Comparison of ENCODE assay signal across 12 cellular contexts in the genomic region with DNA sequence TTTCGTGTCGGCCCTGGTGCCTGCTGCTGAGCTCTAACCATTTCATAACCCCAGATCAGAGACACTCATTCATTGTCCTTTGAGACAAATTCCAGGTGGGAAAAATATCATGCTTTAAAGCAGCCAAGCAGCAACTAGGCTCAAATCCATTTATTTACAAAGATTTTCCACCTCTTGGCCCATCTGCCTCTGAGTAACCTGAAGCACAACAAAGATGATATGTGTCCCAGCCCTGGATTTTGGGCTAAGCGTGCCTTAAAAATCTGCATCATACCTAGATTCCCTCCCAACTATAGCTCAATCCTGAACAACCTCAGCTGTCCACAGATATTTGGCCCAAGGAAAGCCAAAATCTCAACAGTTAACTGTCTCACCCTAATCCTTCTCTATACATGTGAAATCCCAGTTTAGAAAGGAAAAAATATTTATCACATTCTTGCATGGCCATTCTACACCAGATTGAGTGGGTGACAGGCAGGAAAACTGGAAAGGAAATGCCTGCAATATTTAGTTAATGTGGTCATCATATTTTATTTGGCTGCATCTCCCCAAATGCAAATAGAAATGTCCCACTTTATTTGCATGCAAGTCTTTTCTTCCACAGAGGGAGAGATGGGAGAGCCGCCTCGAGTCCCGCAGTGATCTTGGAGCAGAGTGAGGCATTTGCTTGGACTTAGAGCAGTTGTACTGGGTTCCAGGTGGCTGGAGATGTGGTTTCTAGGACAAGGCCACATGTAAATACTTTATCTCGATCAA.
DNase-seq lines count a peak whose midpoint lies in the region; ATAC-seq and TF ChIP-seq lines count a peak whose summit lies in the region.
"Had no signal": no experiment of that assay in that cellular context is flagged by ENCODE, and none has a peak within 500 bp of the region (broad histone marks: within the 10 kb centered on the region; RNA-seq: fewer than 3 reads in every experiment).

No MANE protein-coding gene starts in this region.

- H3K9ac ChIP-seq in IMR-90 (ENCODE audit: low read depth, low read length), result peak overlapping the region; percentile 36; the same call in 1 of the 2 replicates

- H3K23ac ChIP-seq in IMR-90 (ENCODE audit: low read depth, low read length), result peak overlapping the region; percentile 94

- peak overlapping the region; percentile 90 for H3K27ac ChIP-seq in IMR-90 (ENCODE audit: insufficient read depth, low read length)

- H2AFZ ChIP-seq in IMR-90 (replicated peaks; ENCODE audit: low read length, poor library complexity), result no peak overlapping the region

- TF ChIP-seq RAD21 in IMR-90 (IDR thresholded peaks at IDR 0.05; ENCODE audit: low read length), result no peak

- H3K4me2 ChIP-seq in IMR-90 (ENCODE audit: low read depth, low read length), result peak overlapping the region; percentile 8; the same call in 1 of the 2 replicates

- no CpG with 5 or more reads among the region's 7 CpGs for WGBS in IMR-90 (ENCODE audit: extremely low coverage in 2 of 2, insufficient read length in 1 of 2), 2 experiments

- H2BK5ac ChIP-seq in IMR-90 (ENCODE audit: low read depth, low read length, poor library complexity, severe bottlenecking), result peak overlapping the region; percentile 92

- peak overlapping the region; percentile 90 for H3K56ac ChIP-seq in IMR-90 (ENCODE audit: extremely low read depth, insufficient read depth, low read length)

- intact Hi-C loops in IMR-90 (cut with micrococcal nuclease), result loop anchor here (1.0 kb wide), 1 partner anchor 279 kb away; the partner anchor contains the start of gene MAMLD1

- peak overlapping the region; percentile 87 for H3K4ac ChIP-seq in IMR-90 (ENCODE audit: low read depth, low read length)

- BruUV-seq in IMR-90 (replicated peaks; lab: Mats Ljungman, UMichigan), result no TSS peak

- H4K91ac ChIP-seq in IMR-90 (ENCODE audit: insufficient read depth, low read depth, low read length), result peak overlapping the region; percentile 92

- peak overlapping the region; percentile 98; the same call in 1 of the 3 replicates for H2BK15ac ChIP-seq in IMR-90 (ENCODE audit: low read depth, low read length)

- H3K18ac ChIP-seq in IMR-90 (ENCODE audit: low read depth, low read length), result peak overlapping the region; percentile 98

- H3K27me3 ChIP-seq in IMR-90 (ENCODE audit: control insufficient read depth, insufficient read depth, low read length), result no peaks in the 10 kb centered on the region

- POLR2A ChIA-PET in IMR-90 (lab: Charles Lee; ENCODE audit: unreplicated experiment), result no interaction called here

- H2BK120ac ChIP-seq in IMR-90 (ENCODE audit: low read depth, low read length), result peak overlapping the region; percentile 92

- in situ Hi-C loops in IMR-90 (cut with MboI; ENCODE audit: low sequenced_read_pairs), result no loop called here
- in situ Hi-C loops in astrocyte of the spinal cord (cut with HindIII; ENCODE audit: low sequenced_read_pairs), result no loop called here

- H3K9me1 ChIP-seq in IMR-90 (ENCODE audit: insufficient read depth, low read length), result peaks cover 9% of the 10 kb centered on the region; the same call in 1 of the 2 replicates

- peak overlapping the region; percentile 95 for H2BK20ac ChIP-seq in IMR-90 (ENCODE audit: low read depth, low read length)

- TF ChIP-seq CTCF in IMR-90 (conservative IDR thresholded peaks at IDR 0.05; ENCODE audit: low read depth, low read length) (no peak), astrocyte of the spinal cord (IDR thresholded peaks at IDR 0.05; ENCODE audit: low read depth, low read length) (no peak)

- H2AK9ac ChIP-seq in IMR-90 (replicated peaks; ENCODE audit: low read depth, low read length, poor library complexity), result peak overlapping the region; percentile 7

- H3K79me1 ChIP-seq in IMR-90 (ENCODE audit: low read depth in 1 of 2, low read length in 2 of 2), result no peaks in the 10 kb centered on the region

- peak; percentile 45 for DNase-seq in AG08395 (ENCODE audit: low spot score)
- DNase-seq in IMR-90, result peak; percentile 77
- peak; percentile 66 for DNase-seq in astrocyte of the spinal cord (ENCODE audit: low read depth, low spot score)
- peak; percentile 3 for DNase-seq in left kidney (ENCODE audit: low read depth, low spot score)
- no peak for DNase-seq in pons (ENCODE audit: low spot score)
- DNase-seq in SHP77 treated with DMSO at 0.1 percent for 48 hours (lab: John Stamatoyannopoulos, UW), result no peak
- DNase-seq: Calu3, NCI-H1048, posterior cingulate gyrus, T1000 had no signal

- H4K5ac ChIP-seq in IMR-90 (ENCODE audit: low read depth, low read length), result peak overlapping the region; percentile 98

- CTCF ChIA-PET in IMR-90 (lab: Yijun Ruan, JAX), result interaction anchor here (0.6 kb wide), 1 partner anchor 663 kb away, joined by 3 read pairs; no protein-coding TSS in a partner anchor

- H3K36me3 ChIP-seq in IMR-90 (ENCODE audit: control insufficient read depth, insufficient read depth, low read length), result no peaks in the 10 kb centered on the region

- ATAC-seq in IMR-90 (ENCODE audit: low read depth) (peak; percentile 72), HG03442 (IDR thresholded peaks at IDR 0.05; ENCODE audit: unreplicated experiment) (no peak), GM18498 (IDR thresholded peaks at IDR 0.05; ENCODE audit: unreplicated experiment) (no peak)

- no peak overlapping the region for H3K4me3 ChIP-seq in IMR-90 (ENCODE audit: insufficient read depth, low read depth, low read length)
- no peak overlapping the region for H3K4me3 ChIP-seq in astrocyte of the spinal cord (ENCODE audit: low read depth, low read length)

- H3K14ac ChIP-seq in IMR-90 (replicated peaks; ENCODE audit: low read depth, low read length), result peak overlapping the region; percentile 90

- peak overlapping the region; percentile 85 for H2AK5ac ChIP-seq in IMR-90 (ENCODE audit: low read depth, low read length)

- peak overlapping the region; percentile 93 to 98 for H4K8ac ChIP-seq in IMR-90 (ENCODE audit: low read depth in 2 of 2, low read length in 2 of 2)

- H3K9me3 ChIP-seq in IMR-90 (ENCODE audit: control insufficient read depth, insufficient read depth, low read length), result no peaks in the 10 kb centered on the region

- dilution Hi-C loops in IMR-90 (cut with HindIII; ENCODE audit: low sequenced_read_pairs, unreplicated experiment), result no loop called here

- peaks cover 10% of the 10 kb centered on the region for H3K4me1 ChIP-seq in IMR-90 (ENCODE audit: control insufficient read depth, insufficient read depth, low read length)

- no peak for TF ChIP-seq POLR2A in IMR-90 (IDR thresholded peaks at IDR 0.05; ENCODE audit: low read depth, low read length)

- no peaks in the 10 kb centered on the region for H4K20me1 ChIP-seq in IMR-90 (ENCODE audit: insufficient read depth, low read length)

TF ChIP-seq in IMR-90, 13 proteins besides CTCF, POLR2A, EP300 and RAD21:
- TF ChIP-seq, protein P1, sequence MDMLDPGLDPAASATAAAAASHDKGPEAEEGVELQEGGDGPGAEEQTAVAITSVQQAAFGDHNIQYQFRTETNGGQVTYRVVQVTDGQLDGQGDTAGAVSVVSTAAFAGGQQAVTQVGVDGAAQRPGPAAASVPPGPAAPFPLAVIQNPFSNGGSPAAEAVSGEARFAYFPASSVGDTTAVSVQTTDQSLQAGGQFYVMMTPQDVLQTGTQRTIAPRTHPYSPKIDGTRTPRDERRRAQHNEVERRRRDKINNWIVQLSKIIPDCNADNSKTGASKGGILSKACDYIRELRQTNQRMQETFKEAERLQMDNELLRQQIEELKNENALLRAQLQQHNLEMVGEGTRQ (IDR thresholded peaks at IDR 0.05; ENCODE audit: low read depth, low read length), result no peak
- no peak for TF ChIP-seq MAFK (IDR thresholded peaks at IDR 0.05; ENCODE audit: low read depth, low read length)
- TF ChIP-seq RFX5 (IDR thresholded peaks at IDR 0.05; ENCODE audit: low read depth, low read length), result no peak
- no peak for TF ChIP-seq MAZ (IDR thresholded peaks at IDR 0.05; ENCODE audit: borderline replicate concordance, low read depth, low read length)
- TF ChIP-seq BHLHE40 (IDR thresholded peaks at IDR 0.05; ENCODE audit: low read depth, low read length), result no peak
- TF ChIP-seq CHD1 (IDR thresholded peaks at IDR 0.05; ENCODE audit: low read depth, low read length), result no peak
- no peak for TF ChIP-seq MXI1 (IDR thresholded peaks at IDR 0.05; ENCODE audit: borderline replicate concordance, low read depth, low read length)
- TF ChIP-seq CEBPB (IDR thresholded peaks at IDR 0.05; ENCODE audit: low read depth, low read length), result no peak
- TF ChIP-seq RCOR1 (IDR thresholded peaks at IDR 0.05; ENCODE audit: insufficient replicate concordance, low read length), result no peak
- TF ChIP-seq SMC3 (IDR thresholded peaks at IDR 0.05; ENCODE audit: low read depth, low read length), result no peak
- TF ChIP-seq, protein P2, sequence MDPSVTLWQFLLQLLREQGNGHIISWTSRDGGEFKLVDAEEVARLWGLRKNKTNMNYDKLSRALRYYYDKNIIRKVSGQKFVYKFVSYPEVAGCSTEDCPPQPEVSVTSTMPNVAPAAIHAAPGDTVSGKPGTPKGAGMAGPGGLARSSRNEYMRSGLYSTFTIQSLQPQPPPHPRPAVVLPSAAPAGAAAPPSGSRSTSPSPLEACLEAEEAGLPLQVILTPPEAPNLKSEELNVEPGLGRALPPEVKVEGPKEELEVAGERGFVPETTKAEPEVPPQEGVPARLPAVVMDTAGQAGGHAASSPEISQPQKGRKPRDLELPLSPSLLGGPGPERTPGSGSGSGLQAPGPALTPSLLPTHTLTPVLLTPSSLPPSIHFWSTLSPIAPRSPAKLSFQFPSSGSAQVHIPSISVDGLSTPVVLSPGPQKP (IDR thresholded peaks at IDR 0.05; ENCODE audit: borderline replicate concordance, low read depth, low read length), result no peak
- TF ChIP-seq NFE2L2 (IDR thresholded peaks at IDR 0.05; ENCODE audit: low read depth, low read length), result no peak
- no peak for TF ChIP-seq FOS (IDR thresholded peaks at IDR 0.05; ENCODE audit: low read depth, low read length)

Comparison
In these comparisons a context has a peak if more than half of its experiments do, and no peak if none do; other contexts are left out.
1. DNase-seq: peak in AG08395 (single experiment), IMR-90 (single experiment), astrocyte of the spinal cord (single experiment) and left kidney (single experiment); none in pons (single experiment) and SHP77 treated with DMSO at 0.1 percent for 48 hours (single experiment).